In genomic region chr5:14685757-14686156, GRCh38 we compare ENCODE assay signal across 8 cellular contexts. TPM values are rescaled to one million over a fixed set of nuclear protein-coding genes. Genes with fewer than 3 reads are reported as not detected.
A peak's percentile ranks its signal among the peaks of the same experiment; 100 is the strongest.
DNase-seq lines count a peak whose midpoint lies in the region; ATAC-seq and TF ChIP-seq lines count a peak whose summit lies in the region.

No MANE protein-coding gene starts in this region.

- H3K27me3 ChIP-seq in CD4-positive, alpha-beta T cell (ENCODE audit: control insufficient read depth, insufficient read depth, low read length) = no peaks in the 10 kb centered on the region
- no peaks in the 10 kb centered on the region for H3K27me3 ChIP-seq in dorsolateral prefrontal cortex
- no peaks in the 10 kb centered on the region for H3K27me3 ChIP-seq in mesendoderm (ENCODE audit: insufficient read depth, low read length, poor library complexity)
- no peaks in the 10 kb centered on the region for H3K27me3 ChIP-seq in upper lobe of right lung

- CTCF ChIA-PET in CD4-positive, alpha-beta T cell (lab: Charles Lee) = interaction anchor here (0.7 to 2.1 kb wide), 25 partner anchors 8 to 345 kb away, joined by 3 to 28 read pairs (median 5); partner anchors contain the start of gene OTULIN

- H3K18ac ChIP-seq in mesendoderm (ENCODE audit: low read length) = no peak overlapping the region

- no peaks in the 10 kb centered on the region for H3K79me1 ChIP-seq in mesendoderm (ENCODE audit: low read length)

- intact Hi-C loops in CD4-positive, alpha-beta T cell (cut with DNase I, micrococcal nuclease) = loop anchor here (1.0 to 5.0 kb wide), 6 partner anchors 21 to 329 kb away; partner anchors contain the start of gene ANKH (in 2 of the 2)
- intact Hi-C loops in dorsolateral prefrontal cortex (cut with DNase I) (loop anchor here (2.0 to 5.0 kb wide), 3 partner anchors 42 to 317 kb away; no protein-coding TSS in a partner anchor), upper lobe of right lung (cut with DNase I) (no loop called here)

- H3K23ac ChIP-seq in mesendoderm (ENCODE audit: low read length) = no peak overlapping the region

- no peak overlapping the region for H4K5ac ChIP-seq in mesendoderm (ENCODE audit: low read length)

- peaks cover 16% of the 10 kb centered on the region for H3K4me1 Mint-ChIP-seq in CD4-positive, alpha-beta T cell (ENCODE audit: low read depth)

- H3K27me3 Mint-ChIP-seq in CD4-positive, alpha-beta T cell = no peaks in the 10 kb centered on the region

- H2AK5ac ChIP-seq in mesendoderm (ENCODE audit: low read length) = no peak overlapping the region

- TF ChIP-seq CTCF in CD4-positive, alpha-beta T cell (IDR thresholded peaks at IDR 0.05) = peak; percentile 86
- peak; percentile 85 for TF ChIP-seq CTCF in VCaP (conservative IDR thresholded peaks at IDR 0.05)
- peak; percentile 47 to 89 (median 76) for TF ChIP-seq CTCF in dorsolateral prefrontal cortex (IDR thresholded peaks at IDR 0.05 in 54 of 56, conservative IDR thresholded peaks at IDR 0.05 in 2 of 56; ENCODE audit: low read depth in 1 of 56, partially characterized antibody in 56 of 56)
- TF ChIP-seq CTCF in upper lobe of right lung (IDR thresholded peaks at IDR 0.05) = peak; percentile 63

- no peak overlapping the region for H3K56ac ChIP-seq in mesendoderm (ENCODE audit: low read length)

- H3K4me3 Mint-ChIP-seq in CD4-positive, alpha-beta T cell = peak overlapping the region; percentile 49

- H3K36me3 ChIP-seq in mesendoderm (ENCODE audit: control insufficient read depth, insufficient read depth, low read length) (peaks cover 6% of the 10 kb centered on the region), upper lobe of right lung (peaks cover 90% of the 10 kb centered on the region)

- POLR2A ChIA-PET in CD4-positive, alpha-beta T cell (lab: Charles Lee) = interaction anchor here (0.6 to 2.4 kb wide), 9 partner anchors 10 to 318 kb away, joined by 3 to 20 read pairs (median 4); no protein-coding TSS in a partner anchor

- no peaks in the 10 kb centered on the region for H3K9me3 Mint-ChIP-seq in CD4-positive, alpha-beta T cell

- H3K4me1 ChIP-seq in mesendoderm (ENCODE audit: control insufficient read depth, low read depth, low read length) (no peaks in the 10 kb centered on the region), upper lobe of right lung (no peaks in the 10 kb centered on the region)

- H3K4me3 ChIP-seq in dorsolateral prefrontal cortex (peak overlapping the region in 13 of 59 donors; percentile 3 to 41 (median 22)), mesendoderm (ENCODE audit: low read length) (no peak overlapping the region), upper lobe of right lung (no peak overlapping the region)

- H3K79me2 ChIP-seq in mesendoderm (ENCODE audit: control insufficient read depth, insufficient read depth, low read length) = no peaks in the 10 kb centered on the region

- H2BK120ac ChIP-seq in mesendoderm (ENCODE audit: low read depth, low read length) = no peak overlapping the region

- no peak overlapping the region for H3K27ac ChIP-seq in CD4-positive, alpha-beta T cell (ENCODE audit: low read depth, low read length)
- peak overlapping the region; percentile 96 for H3K27ac ChIP-seq in VCaP
- peak overlapping the region in 3 of 59 donors; percentile 7 to 31 (median 12) for H3K27ac ChIP-seq in dorsolateral prefrontal cortex
- no peak overlapping the region for H3K27ac ChIP-seq in mesendoderm (ENCODE audit: low read depth, low read length)
- H3K27ac ChIP-seq in upper lobe of right lung = no peak overlapping the region

- peaks cover 4% of the 10 kb centered on the region for H3K9me3 ChIP-seq in CD4-positive, alpha-beta T cell (ENCODE audit: control insufficient read depth, low read length)
- H3K9me3 ChIP-seq in upper lobe of right lung = no peaks in the 10 kb centered on the region

- ATAC-seq in CD4-positive, alpha-beta T cell (ENCODE audit: poor library complexity) = peak; percentile 89
- peak; percentile 85 for ATAC-seq in GM18868 (IDR thresholded peaks at IDR 0.05; ENCODE audit: unreplicated experiment)
- peak; percentile 81 for ATAC-seq in HG02973 (IDR thresholded peaks at IDR 0.05; ENCODE audit: unreplicated experiment)
- ATAC-seq in upper lobe of right lung = peak; percentile 63

- no peak overlapping the region for H4K8ac ChIP-seq in mesendoderm (ENCODE audit: low read depth, low read length)

- peak overlapping the region; percentile 62 for H3K27ac Mint-ChIP-seq in CD4-positive, alpha-beta T cell

- H3K9ac ChIP-seq in mesendoderm (ENCODE audit: low read length) = no peak overlapping the region

- no peak overlapping the region for H2BK5ac ChIP-seq in mesendoderm (ENCODE audit: low read length)

- peak in 5 of 10 experiments; percentile 15 to 30 (median 27) for DNase-seq in CD4-positive, alpha-beta T cell
- DNase-seq in NCI-H2081 (lab: John Stamatoyannopoulos, UW) (peak; percentile 71 to 87), dorsolateral prefrontal cortex (peak in 2 of 10 donors; percentile 42 to 50), mesendoderm (peak; percentile 70), upper lobe of right lung (no peak)

- H3K4ac ChIP-seq in mesendoderm (ENCODE audit: low read depth, low read length) = no peak overlapping the region

- WGBS in mesendoderm (ENCODE audit: extremely low coverage, insufficient coverage, low lambda C conversion rate) = no CpG with 5 or more reads among the region's 6 CpGs

- H2BK15ac ChIP-seq in mesendoderm (replicated peaks; ENCODE audit: low read depth) = no peak overlapping the region

- no peak overlapping the region for H3K4me2 ChIP-seq in mesendoderm (ENCODE audit: low read length)

- H3K36me3 Mint-ChIP-seq in CD4-positive, alpha-beta T cell (ENCODE audit: low read depth) = peaks cover 92% of the 10 kb centered on the region

RNA-seq across cellular contexts. Expression of gene OTULIN, which starts 21.2 kb away (rescaled TPM):
- 10 to 100 TPM; 69.4 to 77.0 TPM for total RNA-seq in CD4-positive, alpha-beta T cell
- total RNA-seq in dorsolateral prefrontal cortex = 10 to 100 TPM; 14.9 to 36.1 (median 22.3) TPM
- polyA plus RNA-seq in mesendoderm (2013, experiment 1 of 2) = 6.4 TPM
- polyA plus RNA-seq in mesendoderm (2013, experiment 2 of 2) = 6.2 TPM
- 30.0 TPM for total RNA-seq in upper lobe of right lung
